11 cellular contexts compared by ENCODE assay signal in the genomic region with DNA sequence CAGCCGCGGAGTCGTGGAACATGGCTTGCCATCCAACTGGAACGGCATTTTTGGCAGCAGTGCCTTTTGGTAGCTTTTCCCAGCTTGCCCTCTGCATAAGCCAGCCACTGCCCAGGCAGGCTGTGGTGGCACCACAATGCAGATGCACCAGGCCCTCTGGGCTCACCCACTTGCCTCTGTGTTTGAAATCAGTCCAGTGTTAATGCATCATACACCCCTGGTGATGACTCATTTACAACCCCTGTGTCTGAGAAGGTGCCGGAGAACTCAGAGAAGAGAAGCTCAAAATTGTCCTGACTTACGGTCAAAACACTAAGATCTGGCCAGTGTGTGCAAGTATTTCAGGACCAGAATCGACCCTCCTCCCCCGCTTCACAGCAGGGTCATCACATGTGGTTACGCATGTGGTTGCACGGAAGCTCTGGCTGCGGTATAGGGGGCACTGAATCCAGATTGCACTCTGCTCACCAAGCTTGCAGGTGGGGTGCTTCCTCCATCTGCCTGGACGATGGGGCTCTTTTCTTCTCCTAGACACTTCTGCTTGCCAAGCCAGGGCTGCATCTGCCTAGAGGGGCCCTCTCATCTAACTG.
DNase-seq lines count a peak whose midpoint lies in the region; ATAC-seq, FAIRE-seq and TF ChIP-seq lines count a peak whose summit lies in the region.
"Had no signal": no experiment of that assay in that cellular context is flagged by ENCODE, and none has a peak within 500 bp of the region (broad histone marks: within the 10 kb centered on the region; RNA-seq: fewer than 3 reads in every experiment).

No MANE protein-coding gene starts in this region.

- no peak for DNase-seq in activated naive CD8-positive, alpha-beta T cell treated with anti-CD3 and anti-CD28 coated beads, Interleukin-2, amount 50 U/mL, for 24 hours
- DNase-seq in activated naive CD8-positive, alpha-beta T cell treated with anti-CD3 and anti-CD28 coated beads for 36 hours: no peak
- DNase-seq in IMR-90 (peak; percentile 52), fibroblast of gingiva (ENCODE audit: low read depth) (peak; percentile 68), urothelium cell line (ENCODE audit: low spot score) (peak; percentile 53), hepatic stellate cell (ENCODE audit: low spot score) (no peak)
- DNase-seq in central memory CD4-positive, alpha-beta T cell: no peak
- DNase-seq: activated naive CD8-positive, alpha-beta T cell treated with anti-CD3 and anti-CD28 coated beads, Interleukin-2, amount 10 ng/mL, durations not matched to agents 7 days and 5 days; C1 segment of cervical spinal cord; NCI-H1048 had no signal

- no peaks in the 10 kb centered on the region for H3K36me3 Mint-ChIP-seq in activated naive CD8-positive, alpha-beta T cell treated with anti-CD3 and anti-CD28 coated beads, Interleukin-2, amount 50 U/mL, for 24 hours (ENCODE audit: low read depth)
- H3K36me3 Mint-ChIP-seq in activated naive CD8-positive, alpha-beta T cell treated with anti-CD3 and anti-CD28 coated beads for 36 hours: no peaks in the 10 kb centered on the region
- H3K36me3 Mint-ChIP-seq: activated naive CD8-positive, alpha-beta T cell treated with anti-CD3 and anti-CD28 coated beads, Interleukin-2, amount 10 ng/mL, durations not matched to agents 7 days and 5 days had no signal

- H3K4me1 ChIP-seq in IMR-90 (ENCODE audit: control insufficient read depth, insufficient read depth, low read length): peaks cover 12% of the 10 kb centered on the region; the same call in 1 of the 2 replicates

- H3K4me3 Mint-ChIP-seq in activated naive CD8-positive, alpha-beta T cell treated with anti-CD3 and anti-CD28 coated beads, Interleukin-2, amount 50 U/mL, for 24 hours: no peak overlapping the region
- H3K4me3 Mint-ChIP-seq in activated naive CD8-positive, alpha-beta T cell treated with anti-CD3 and anti-CD28 coated beads for 36 hours: no peak overlapping the region
- H3K4me3 Mint-ChIP-seq: activated naive CD8-positive, alpha-beta T cell treated with anti-CD3 and anti-CD28 coated beads, Interleukin-2, amount 10 ng/mL, durations not matched to agents 7 days and 5 days had no signal

- H2BK5ac ChIP-seq in IMR-90 (ENCODE audit: low read depth, low read length, poor library complexity, severe bottlenecking): no peak overlapping the region

- FAIRE-seq in urothelium cell line (lab: Jason Lieb, UNC): peak; percentile 68

- POLR2A ChIA-PET in IMR-90 (lab: Charles Lee; ENCODE audit: unreplicated experiment): interaction anchor here (0.6 kb wide), 1 partner anchor 104 kb away, joined by 3 read pairs; no protein-coding TSS in a partner anchor

- TF ChIP-seq CTCF in IMR-90 (conservative IDR thresholded peaks at IDR 0.05; ENCODE audit: low read depth, low read length): no peak

- no peak overlapping the region for H3K23ac ChIP-seq in IMR-90 (ENCODE audit: low read depth, low read length)

- no peak overlapping the region for H4K5ac ChIP-seq in IMR-90 (ENCODE audit: low read depth, low read length)

- in situ Hi-C loops in IMR-90 (cut with MboI; ENCODE audit: low sequenced_read_pairs): no loop called here

- no peak overlapping the region for H2BK15ac ChIP-seq in IMR-90 (ENCODE audit: low read depth, low read length)

- CTCF ChIA-PET in IMR-90 (lab: Yijun Ruan, JAX): no interaction called here

- no peak overlapping the region for H3K27ac ChIP-seq in IMR-90 (ENCODE audit: insufficient read depth, low read length)

- H2AK9ac ChIP-seq in IMR-90 (replicated peaks; ENCODE audit: low read depth, low read length, poor library complexity): peak overlapping the region; percentile 60

- H2AK5ac ChIP-seq in IMR-90 (ENCODE audit: low read depth, low read length): no peak overlapping the region

- H3K79me1 ChIP-seq in IMR-90 (ENCODE audit: low read depth in 1 of 2, low read length in 2 of 2): no peaks in the 10 kb centered on the region

- TF ChIP-seq RAD21 in IMR-90 (IDR thresholded peaks at IDR 0.05; ENCODE audit: low read length): no peak

- peaks cover 19% of the 10 kb centered on the region; the same call in 1 of the 2 replicates for H3K9me1 ChIP-seq in IMR-90 (ENCODE audit: insufficient read depth, low read length)

- no peaks in the 10 kb centered on the region for H3K27me3 Mint-ChIP-seq in activated naive CD8-positive, alpha-beta T cell treated with anti-CD3 and anti-CD28 coated beads, Interleukin-2, amount 50 U/mL, for 24 hours
- no peaks in the 10 kb centered on the region for H3K27me3 Mint-ChIP-seq in activated naive CD8-positive, alpha-beta T cell treated with anti-CD3 and anti-CD28 coated beads for 36 hours

- H4K20me1 ChIP-seq in IMR-90 (ENCODE audit: insufficient read depth, low read length): no peaks in the 10 kb centered on the region

- H3K4me3 ChIP-seq in IMR-90 (ENCODE audit: insufficient read depth, low read depth, low read length): no peak overlapping the region

- no peak overlapping the region for H4K91ac ChIP-seq in IMR-90 (ENCODE audit: insufficient read depth, low read depth, low read length)

- no peak overlapping the region for H4K8ac ChIP-seq in IMR-90 (ENCODE audit: low read depth in 2 of 2, low read length in 2 of 2)

- H3K27me3 ChIP-seq in IMR-90 (ENCODE audit: control insufficient read depth, insufficient read depth, low read length): no peaks in the 10 kb centered on the region

- no peak for TF ChIP-seq POLR2A in IMR-90 (IDR thresholded peaks at IDR 0.05; ENCODE audit: low read depth, low read length)

- no peak overlapping the region for H2BK120ac ChIP-seq in IMR-90 (ENCODE audit: low read depth, low read length)

- ATAC-seq in activated naive CD8-positive, alpha-beta T cell treated with anti-CD3 and anti-CD28 coated beads, Interleukin-2, amount 50 U/mL, for 24 hours: peak; percentile 70
- peak; percentile 45; the same call in 1 of the 2 replicates for ATAC-seq in IMR-90 (ENCODE audit: low read depth)
- no peak for ATAC-seq in HG02970 (IDR thresholded peaks at IDR 0.05; ENCODE audit: low FRiP score, unreplicated experiment)

- H2AFZ ChIP-seq in IMR-90 (replicated peaks; ENCODE audit: low read length, poor library complexity): peak overlapping the region; percentile 24

- no peak overlapping the region for H3K56ac ChIP-seq in IMR-90 (ENCODE audit: extremely low read depth, insufficient read depth, low read length)

- H3K36me3 ChIP-seq in IMR-90 (ENCODE audit: control insufficient read depth, insufficient read depth, low read length): no peaks in the 10 kb centered on the region

- peaks cover 4% of the 10 kb centered on the region for H3K9me3 Mint-ChIP-seq in activated naive CD8-positive, alpha-beta T cell treated with anti-CD3 and anti-CD28 coated beads, Interleukin-2, amount 50 U/mL, for 24 hours
- no peaks in the 10 kb centered on the region for H3K9me3 Mint-ChIP-seq in activated naive CD8-positive, alpha-beta T cell treated with anti-CD3 and anti-CD28 coated beads for 36 hours

- H3K4me1 Mint-ChIP-seq in activated naive CD8-positive, alpha-beta T cell treated with anti-CD3 and anti-CD28 coated beads, Interleukin-2, amount 50 U/mL, for 24 hours: peaks cover 5% of the 10 kb centered on the region
- peaks cover 2% of the 10 kb centered on the region for H3K4me1 Mint-ChIP-seq in activated naive CD8-positive, alpha-beta T cell treated with anti-CD3 and anti-CD28 coated beads for 36 hours
- H3K4me1 Mint-ChIP-seq: activated naive CD8-positive, alpha-beta T cell treated with anti-CD3 and anti-CD28 coated beads, Interleukin-2, amount 10 ng/mL, durations not matched to agents 7 days and 5 days had no signal

- WGBS in IMR-90 (ENCODE audit: extremely low coverage in 2 of 2, insufficient read length in 1 of 2), 2 experiments: 97% methylated on average over 8 of the region's 12 CpGs; no CpG with 5 or more reads in 1 of the 2 experiments

- H3K27ac Mint-ChIP-seq in activated naive CD8-positive, alpha-beta T cell treated with anti-CD3 and anti-CD28 coated beads, Interleukin-2, amount 50 U/mL, for 24 hours: no peak overlapping the region
- H3K27ac Mint-ChIP-seq in activated naive CD8-positive, alpha-beta T cell treated with anti-CD3 and anti-CD28 coated beads for 36 hours: no peak overlapping the region
- H3K27ac Mint-ChIP-seq: activated naive CD8-positive, alpha-beta T cell treated with anti-CD3 and anti-CD28 coated beads, Interleukin-2, amount 10 ng/mL, durations not matched to agents 7 days and 5 days had no signal

- intact Hi-C loops in IMR-90 (cut with micrococcal nuclease): no loop called here

- no peak overlapping the region for H3K4ac ChIP-seq in IMR-90 (ENCODE audit: low read depth, low read length)

- H3K18ac ChIP-seq in IMR-90 (ENCODE audit: low read depth, low read length): no peak overlapping the region

- H3K4me2 ChIP-seq in IMR-90 (ENCODE audit: low read depth, low read length): no peak overlapping the region

- dilution Hi-C loops in IMR-90 (cut with HindIII; ENCODE audit: low sequenced_read_pairs, unreplicated experiment): no loop called here

- 0 out of 2 replicates have a peak overlapping the region, but pooled peaks have one; percentile 15 for H3K14ac ChIP-seq in IMR-90 (replicated peaks; ENCODE audit: low read depth, low read length)

- no TSS peak for BruUV-seq in IMR-90 (replicated peaks; lab: Mats Ljungman, UMichigan)

- H3K9ac ChIP-seq in IMR-90 (ENCODE audit: low read depth, low read length): no peak overlapping the region

- no peak overlapping the region for H2BK20ac ChIP-seq in IMR-90 (ENCODE audit: low read depth, low read length)

- 0 out of 2 replicates have a peak, but pooled peaks cover 2% of the 10 kb centered on the region for H3K9me3 ChIP-seq in IMR-90 (ENCODE audit: control insufficient read depth, insufficient read depth, low read length)

TF ChIP-seq in IMR-90, 13 proteins besides CTCF, POLR2A, EP300 and RAD21:
- TF ChIP-seq FOS (IDR thresholded peaks at IDR 0.05; ENCODE audit: low read depth, low read length): peak; percentile 49
- TF ChIP-seq, protein P1, sequence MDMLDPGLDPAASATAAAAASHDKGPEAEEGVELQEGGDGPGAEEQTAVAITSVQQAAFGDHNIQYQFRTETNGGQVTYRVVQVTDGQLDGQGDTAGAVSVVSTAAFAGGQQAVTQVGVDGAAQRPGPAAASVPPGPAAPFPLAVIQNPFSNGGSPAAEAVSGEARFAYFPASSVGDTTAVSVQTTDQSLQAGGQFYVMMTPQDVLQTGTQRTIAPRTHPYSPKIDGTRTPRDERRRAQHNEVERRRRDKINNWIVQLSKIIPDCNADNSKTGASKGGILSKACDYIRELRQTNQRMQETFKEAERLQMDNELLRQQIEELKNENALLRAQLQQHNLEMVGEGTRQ (IDR thresholded peaks at IDR 0.05; ENCODE audit: low read depth, low read length): no peak
TF ChIP-seq in IMR-90: peak in this region for 1.

Comparison
In these comparisons a context has a peak if more than half of its experiments do, and no peak if none do; other contexts are left out.
1. DNase-seq: peak in IMR-90 (single experiment), fibroblast of gingiva (single experiment) and urothelium cell line (single experiment); none in activated naive CD8-positive, alpha-beta T cell treated with anti-CD3 and anti-CD28 coated beads, Interleukin-2, amount 50 U/mL, for 24 hours (single experiment), activated naive CD8-positive, alpha-beta T cell treated with anti-CD3 and anti-CD28 coated beads for 36 hours (single experiment), hepatic stellate cell (single experiment) and central memory CD4-positive, alpha-beta T cell (single experiment).